Comparison of ENCODE assay signal across 16 cellular contexts in the genomic region with DNA sequence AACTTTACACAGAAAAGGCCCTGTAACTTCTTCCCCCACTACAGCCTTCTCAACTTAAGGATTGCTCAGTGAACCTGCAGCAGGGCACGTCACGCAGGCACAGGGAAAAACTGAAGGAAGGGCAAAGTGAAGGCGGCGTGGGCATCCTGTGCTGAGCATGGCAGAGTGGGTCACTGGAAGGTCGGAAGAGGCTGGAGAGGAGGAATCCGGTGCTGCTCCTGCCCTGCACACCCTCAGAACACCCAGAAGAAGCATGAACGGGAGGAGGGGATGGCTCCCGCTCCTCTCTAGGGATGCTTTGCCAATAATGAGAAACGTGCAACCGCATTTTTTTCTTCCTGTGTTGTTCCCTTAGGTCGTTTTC.
A peak's percentile ranks its signal among the peaks of the same experiment; 100 is the strongest.
DNase-seq lines count a peak whose midpoint lies in the region; ATAC-seq and TF ChIP-seq lines count a peak whose summit lies in the region.
"Had no signal": no experiment of that assay in that cellular context is flagged by ENCODE, and none has a peak within 500 bp of the region (broad histone marks: within the 10 kb centered on the region; RNA-seq: fewer than 3 reads in every experiment).

No MANE protein-coding gene starts in this region.

- 39% methylated on average over 6 of the region's 11 CpGs for WGBS in right lobe of liver (ENCODE audit: insufficient coverage, low coverage, low lambda C conversion rate, missing lambda C conversion rate)

- no peaks in the 10 kb centered on the region for H3K9me3 ChIP-seq in right lobe of liver
- no peaks in the 10 kb centered on the region for H3K9me3 ChIP-seq in vagina
- H3K9me3 ChIP-seq: heart left ventricle had no signal

- H3K27ac ChIP-seq in right lobe of liver: peak overlapping the region in 2 of 3 donors; percentile 60 to 72
- peak overlapping the region; percentile 63 for H3K27ac ChIP-seq in vagina
- H3K27ac ChIP-seq: GM23248 had no signal

- intact Hi-C loops in right lobe of liver (cut with DNase I): no loop called here
- intact Hi-C loops in sciatic nerve (cut with DNase I): no loop called here
- intact Hi-C loops in vagina (cut with DNase I): no loop called here

- DNase-seq in activated CD8-positive, alpha-beta memory T cell treated with anti-CD3 and anti-CD28 coated beads, Interleukin-2, amount 50 U/mL, for 48 hours: peak; percentile 17
- DNase-seq in activated CD8-positive, alpha-beta memory T cell treated with anti-CD3 and anti-CD28 coated beads for 24 hours: no peak
- DNase-seq in right lobe of liver (peak in 1 of 3 donors; percentile 44), sciatic nerve (ENCODE audit: low spot score) (peak; percentile 56), vagina (ENCODE audit: extremely low spot score in 2 of 2) (no peak), RPMI8226 (no peak), 8988T (no peak)
- DNase-seq: activated CD4-positive, alpha-beta T cell treated with anti-CD3 and anti-CD28 coated beads for 36 hours; CD4-positive, CD25-positive, alpha-beta regulatory T cell; DND-41; GM23248; heart left ventricle; NCI-H2081; NCI-H526 had no signal

- H3K4me3 ChIP-seq in right lobe of liver (no peak overlapping the region), vagina (no peak overlapping the region)
- H3K4me3 ChIP-seq: GM23248, heart left ventricle had no signal

- H3K27me3 ChIP-seq in right lobe of liver (no peaks in the 10 kb centered on the region), vagina (no peaks in the 10 kb centered on the region)
- H3K27me3 ChIP-seq: heart left ventricle had no signal

- peaks cover 0 to 36% (median 17%) of the 10 kb centered on the region in 4 donors for H3K4me1 ChIP-seq in right lobe of liver
- peaks cover 24% of the 10 kb centered on the region for H3K4me1 ChIP-seq in vagina

- ATAC-seq in right lobe of liver (peak in 1 of 4 donors; percentile 2), sciatic nerve (peak; percentile 20), esophagus mucosa (no peak)
- ATAC-seq: activated CD4-positive, alpha-beta T cell treated with anti-CD3 and anti-CD28 coated beads for 36 hours; SK-N-SH treated with all-trans-retinoic acid at 6 μM for 48 hours had no signal

- TF ChIP-seq CTCF in right lobe of liver (IDR thresholded peaks at IDR 0.05) (no peak), vagina (IDR thresholded peaks at IDR 0.05) (no peak)

- no peak for TF ChIP-seq POLR2A in right lobe of liver (IDR thresholded peaks at IDR 0.05)
- TF ChIP-seq POLR2A in vagina (IDR thresholded peaks at IDR 0.05): no peak

- H3K36me3 ChIP-seq in right lobe of liver: peaks cover 3 to 31% (median 15%) of the 10 kb centered on the region in 4 donors
- no peaks in the 10 kb centered on the region for H3K36me3 ChIP-seq in vagina

Comparison
In these comparisons a context has a peak if more than half of its experiments do, and no peak if none do; other contexts are left out.
1. DNase-seq: peak in activated CD8-positive, alpha-beta memory T cell treated with anti-CD3 and anti-CD28 coated beads, Interleukin-2, amount 50 U/mL, for 48 hours (single experiment) and sciatic nerve (single experiment); none in activated CD8-positive, alpha-beta memory T cell treated with anti-CD3 and anti-CD28 coated beads for 24 hours (single experiment), vagina (0 of 2), RPMI8226 (single experiment) and 8988T (single experiment).